ENCODE assay signal across 1 cellular context in genomic region chr9:8858250-8859161, GRCh38.
TF ChIP-seq lines count a peak whose summit lies in the region.

No MANE protein-coding gene starts in this region.

TF ChIP-seq in H1, 55 proteins besides CTCF, POLR2A, EP300 and RAD21 (continued from another document):
- TF ChIP-seq NANOG (IDR thresholded peaks at IDR 0.05; ENCODE audit: insufficient read depth, low read depth, low read length, poor library complexity, severe bottlenecking) (no peak), SIRT6 (IDR thresholded peaks at IDR 0.05; ENCODE audit: low read length) (no peak), TAF7 (optimal IDR thresholded peaks at IDR 0.05; ENCODE audit: borderline replicate concordance, low read depth, low read length) (peak; percentile 34), HDAC6 (IDR thresholded peaks at IDR 0.05; ENCODE audit: low read depth, low read length) (no peak), TEAD4 (IDR thresholded peaks at IDR 0.05; ENCODE audit: low read depth, low read length) (no peak), MAX (IDR thresholded peaks at IDR 0.05) (peak; percentile 59; the same call in 1 of the 2 replicates), CREB1 (IDR thresholded peaks at IDR 0.05) (peak; percentile 70), JUN (IDR thresholded peaks at IDR 0.05; ENCODE audit: low read depth, low read length) (0 out of 2 replicates have a peak, but pooled peaks have one; percentile 19), ASH2L (IDR thresholded peaks at IDR 0.05; ENCODE audit: low read length) (peak; percentile 64), JUND (IDR thresholded peaks at IDR 0.05; ENCODE audit: low read length) (peak; percentile 80; the same call in 1 of the 2 replicates), ATF2 (IDR thresholded peaks at IDR 0.05; ENCODE audit: low read length) (0 out of 2 replicates have a peak, but pooled peaks have one; percentile 83), CHD2 (IDR thresholded peaks at IDR 0.05; ENCODE audit: low read length) (no peak)
